Comparison of ENCODE assay signal across 23 cellular contexts in genomic region chr9:134230092-134230941, GRCh38.
DNase-seq lines count a peak whose midpoint lies in the region; ATAC-seq and TF ChIP-seq lines count a peak whose summit lies in the region.
"Had no signal": no experiment of that assay in that cellular context is flagged by ENCODE, and none has a peak within 500 bp of the region (broad histone marks: within the 10 kb centered on the region; RNA-seq: fewer than 3 reads in every experiment).

No MANE protein-coding gene starts in this region.

- no peaks in the 10 kb centered on the region for H3K4me1 Mint-ChIP-seq in activated T-cell treated with anti-CD3 and anti-CD28 coated beads, Interleukin-2, amount 50 U/mL, for 72 hours (ENCODE audit: low read depth)
- H3K4me1 Mint-ChIP-seq: CD8-positive, alpha-beta memory T cell; stimulated activated naive CD8-positive, alpha-beta T cell treated with anti-CD3 and anti-CD28 coated beads, Interleukin-15, amount 100 ng/mL, for 72 hours had no signal

- no peak overlapping the region for H3K4me3 Mint-ChIP-seq in activated T-cell treated with anti-CD3 and anti-CD28 coated beads, Interleukin-2, amount 50 U/mL, for 72 hours
- H3K4me3 Mint-ChIP-seq: CD8-positive, alpha-beta memory T cell; natural killer cell treated with Interleukin-12 subunit alpha and Interleukin-12 subunit beta and Interleukin-15 and Interleukin-18, amount 100 ng/mL, for 72 hours; stimulated activated naive CD8-positive, alpha-beta T cell treated with anti-CD3 and anti-CD28 coated beads, Interleukin-15, amount 100 ng/mL, for 72 hours had no signal

- no peaks in the 10 kb centered on the region for H3K36me3 Mint-ChIP-seq in activated T-cell treated with anti-CD3 and anti-CD28 coated beads, Interleukin-2, amount 50 U/mL, for 72 hours (ENCODE audit: insufficient read depth in 2 of 2)
- H3K36me3 Mint-ChIP-seq: activated naive CD4-positive, alpha-beta T cell treated with anti-CD3 and anti-CD28 coated beads, Interleukin-2, amount 50 U/mL, for 72 hours; CD8-positive, alpha-beta memory T cell; natural killer cell treated with Interleukin-12 subunit alpha and Interleukin-12 subunit beta and Interleukin-15 and Interleukin-18, amount 100 ng/mL, for 72 hours had no signal

- H3K36me3 ChIP-seq in Peyer's patch, result no peaks in the 10 kb centered on the region
- H3K36me3 ChIP-seq in lower lobe of right lung, result no peaks in the 10 kb centered on the region
- H3K36me3 ChIP-seq in urinary bladder (ENCODE audit: insufficient read depth), result no peaks in the 10 kb centered on the region

- intact Hi-C loops in Right ventricle myocardium inferior (cut with DNase I), result no loop called here
- intact Hi-C loops in left cardiac atrium (cut with DNase I), result no loop called here
- intact Hi-C loops in lower lobe of right lung (cut with DNase I), result no loop called here

- WGBS in urinary bladder, result 87% methylated on average over 28 of the region's 28 CpGs

- H3K27me3 ChIP-seq in Peyer's patch (no peaks in the 10 kb centered on the region), lower lobe of right lung (ENCODE audit: low read depth) (no peaks in the 10 kb centered on the region)

- H3K27ac Mint-ChIP-seq in activated T-cell treated with anti-CD3 and anti-CD28 coated beads, Interleukin-2, amount 50 U/mL, for 72 hours, result no peak overlapping the region
- H3K27ac Mint-ChIP-seq: activated naive CD4-positive, alpha-beta T cell treated with anti-CD3 and anti-CD28 coated beads, Interleukin-2, amount 50 U/mL, for 72 hours; CD8-positive, alpha-beta memory T cell; natural killer cell treated with Interleukin-12 subunit alpha and Interleukin-12 subunit beta and Interleukin-15 and Interleukin-18, amount 100 ng/mL, for 72 hours; stimulated activated naive CD8-positive, alpha-beta T cell treated with anti-CD3 and anti-CD28 coated beads, Interleukin-15, amount 100 ng/mL, for 72 hours had no signal

- no peak for TF ChIP-seq POLR2A in Peyer's patch (IDR thresholded peaks at IDR 0.05)

- DNase-seq in Right ventricle myocardium inferior (ENCODE audit: missing footprints) (peak; percentile 23), left cardiac atrium (no peak), Peyer's patch (no peak), lower lobe of right lung (no peak), OCI-M2 (lab: John Stamatoyannopoulos, UW; ENCODE audit: unreplicated experiment) (no peak), HuH-7.5 (ENCODE audit: low spot score) (no peak)
- no peak for DNase-seq in activated T-cell treated with anti-CD3 and anti-CD28 coated beads, Interleukin-2, amount 50 U/mL, for 72 hours
- DNase-seq: activated CD4-positive, CD25-positive, alpha-beta regulatory T cell treated with anti-CD3 and anti-CD28 coated beads, Interleukin-2, amount 50 U/mL, for 72 hours; activated CD8-positive, alpha-beta memory T cell treated with anti-CD3 and anti-CD28 coated beads for 24 hours; activated T-cell treated with anti-CD3 and anti-CD28 coated beads, Interleukin-2, amount 50 U/mL, for 48 hours; CD8-positive, alpha-beta memory T cell; islet precursor cell; NCI-H2171; NCI-H748 treated with DMSO at 0.1 percent for 48 hours; PC-9; posterior cingulate gyrus; stimulated activated CD4-positive, alpha-beta T cell treated with anti-CD3 and anti-CD28 coated beads, Interleukin-2, amount 100 ng/mL, for 48 hours; stimulated activated naive CD8-positive, alpha-beta T cell treated with anti-CD3 and anti-CD28 coated beads, Interleukin-15, amount 100 ng/mL, for 72 hours had no signal

- H3K9me3 ChIP-seq in Peyer's patch, result peaks cover 0 to 3% (median 0%) of the 10 kb centered on the region in 4 donors
- H3K9me3 ChIP-seq in lower lobe of right lung, result no peaks in the 10 kb centered on the region

- no peaks in the 10 kb centered on the region for H3K9me3 Mint-ChIP-seq in activated T-cell treated with anti-CD3 and anti-CD28 coated beads, Interleukin-2, amount 50 U/mL, for 72 hours
- H3K9me3 Mint-ChIP-seq: activated naive CD4-positive, alpha-beta T cell treated with anti-CD3 and anti-CD28 coated beads, Interleukin-2, amount 50 U/mL, for 72 hours; CD8-positive, alpha-beta memory T cell; natural killer cell treated with Interleukin-12 subunit alpha and Interleukin-12 subunit beta and Interleukin-15 and Interleukin-18, amount 100 ng/mL, for 72 hours; stimulated activated naive CD8-positive, alpha-beta T cell treated with anti-CD3 and anti-CD28 coated beads, Interleukin-15, amount 100 ng/mL, for 72 hours had no signal

- H3K27ac ChIP-seq in Peyer's patch (peak overlapping the region; percentile 22 to 81 (median 68)), lower lobe of right lung (peak overlapping the region; percentile 36), urinary bladder (ENCODE audit: low read depth) (peak overlapping the region; percentile 11)
- H3K27ac ChIP-seq: KMS-11, PC-9, SK-N-MC had no signal

- TF ChIP-seq CTCF in Peyer's patch (IDR thresholded peaks at IDR 0.05) (no peak), lower lobe of right lung (IDR thresholded peaks at IDR 0.05) (no peak)

- peak; percentile 6 for ATAC-seq in Right ventricle myocardium inferior
- no peak for ATAC-seq in left cardiac atrium
- no peak for ATAC-seq in lower lobe of right lung
- no peak for ATAC-seq in activated T-cell treated with anti-CD3 and anti-CD28 coated beads, Interleukin-2, amount 50 U/mL, for 72 hours (replicated peaks in 1 of 2)
- ATAC-seq: activated naive CD4-positive, alpha-beta T cell treated with anti-CD3 and anti-CD28 coated beads, Interleukin-2, amount 50 U/mL, for 72 hours; natural killer cell treated with Interleukin-12 subunit alpha and Interleukin-12 subunit beta and Interleukin-15 and Interleukin-18, amount 100 ng/mL, for 72 hours; stimulated activated naive CD8-positive, alpha-beta T cell treated with anti-CD3 and anti-CD28 coated beads, Interleukin-15, amount 100 ng/mL, for 72 hours had no signal

- H3K4me3 ChIP-seq in Peyer's patch (no peak overlapping the region), lower lobe of right lung (no peak overlapping the region), urinary bladder (ENCODE audit: low read depth, low read length) (no peak overlapping the region)
- H3K4me3 ChIP-seq: PC-9, SK-N-MC had no signal

- H3K27me3 Mint-ChIP-seq in activated T-cell treated with anti-CD3 and anti-CD28 coated beads, Interleukin-2, amount 50 U/mL, for 72 hours (ENCODE audit: low read depth), result no peaks in the 10 kb centered on the region
- H3K27me3 Mint-ChIP-seq: stimulated activated naive CD8-positive, alpha-beta T cell treated with anti-CD3 and anti-CD28 coated beads, Interleukin-15, amount 100 ng/mL, for 72 hours had no signal

- H3K4me1 ChIP-seq in Peyer's patch (peaks cover 0 to 17% (median 0%) of the 10 kb centered on the region in 4 donors), lower lobe of right lung (peaks cover 17% of the 10 kb centered on the region), urinary bladder (ENCODE audit: insufficient read depth) (no peaks in the 10 kb centered on the region)

Comparison
In these comparisons a context has a peak if more than half of its experiments do, and no peak if none do; other contexts are left out.
1. H3K27ac ChIP-seq: peak in every context shown above with its lines; median percentile 68 in Peyer's patch; 36 in lower lobe of right lung; 11 in urinary bladder.